In the genomic region with DNA sequence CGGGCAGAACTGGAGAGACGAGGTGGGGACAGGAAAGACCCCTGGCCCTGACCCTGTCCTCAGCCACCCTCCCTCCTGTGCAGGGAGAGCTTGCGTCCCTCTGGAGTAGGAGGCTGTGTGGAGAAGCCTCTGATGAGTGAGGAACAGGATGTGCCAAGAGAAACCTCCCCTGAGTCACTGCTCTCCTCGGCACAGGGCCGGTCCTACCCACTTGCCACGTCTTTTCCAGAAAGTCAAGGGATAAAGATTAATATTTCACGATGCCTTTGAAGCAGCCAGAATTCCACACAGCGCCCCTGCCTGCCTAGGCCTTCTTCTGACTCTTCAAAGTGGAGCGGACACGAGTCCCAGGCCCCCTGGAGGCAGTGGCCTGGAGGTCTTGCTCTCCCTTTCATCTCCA, we compare ENCODE assay signal across 17 cellular contexts. TPM values are rescaled to one million over a fixed set of nuclear protein-coding genes. Genes with fewer than 3 reads are reported as not detected.
A peak's percentile ranks its signal among the peaks of the same experiment; 100 is the strongest.
DNase-seq lines count a peak whose midpoint lies in the region; ATAC-seq, FAIRE-seq and TF ChIP-seq lines count a peak whose summit lies in the region.
"Had no signal": no experiment of that assay in that cellular context is flagged by ENCODE, and none has a peak within 500 bp of the region (broad histone marks: within the 10 kb centered on the region; RNA-seq: fewer than 3 reads in every experiment).

No MANE protein-coding gene starts in this region.

- ATAC-seq in Right ventricle myocardium superior (ENCODE audit: poor library complexity): peak; percentile 50
- no peak for ATAC-seq in GM19463 (IDR thresholded peaks at IDR 0.05; ENCODE audit: unreplicated experiment)
- ATAC-seq in activated T-cell treated with anti-CD3 and anti-CD28 coated beads, Interleukin-2, amount 50 U/mL, for 72 hours (replicated peaks in 1 of 2): no peak
- ATAC-seq: CD8-positive, alpha-beta T cell; stimulated activated naive B cell treated with anti-CD40 and anti-IgM and Interleukin-4, amounts not matched to agents 10 μg/mL and 1 μg/mL and 100 μg/mL, for 72 hours had no signal

- H3K36me3 ChIP-seq in astrocyte (ENCODE audit: insufficient read depth, low read length) (no peaks in the 10 kb centered on the region), skeletal muscle tissue (ENCODE audit: control insufficient read depth in 3 of 3, insufficient read depth in 3 of 3, low read length in 3 of 3) (no peaks in the 10 kb centered on the region)

- H3K27me3 Mint-ChIP-seq in astrocyte (ENCODE audit: low read depth, unreplicated experiment): peaks cover 1% of the 10 kb centered on the region
- no peaks in the 10 kb centered on the region for H3K27me3 Mint-ChIP-seq in activated T-cell treated with anti-CD3 and anti-CD28 coated beads, Interleukin-2, amount 50 U/mL, for 72 hours (ENCODE audit: low read depth)

- DNase-seq in GM04504 (ENCODE audit: low read depth) (peak; percentile 43), astrocyte (ENCODE audit: low read depth) (peak; percentile 73), Right ventricle myocardium superior (peak; percentile 62), SKM-1 treated with dmso at 0.1 percent for 144 hours (lab: John Stamatoyannopoulos, UW; ENCODE audit: unreplicated experiment) (no peak), NCI-H446 treated with DMSO at 0.1 percent for 48 hours (lab: John Stamatoyannopoulos, UW) (no peak)
- DNase-seq in activated T-cell treated with anti-CD3 and anti-CD28 coated beads, Interleukin-2, amount 50 U/mL, for 72 hours: no peak
- DNase-seq: activated CD4-positive, alpha-beta T cell treated with anti-CD3 and anti-CD28 coated beads for 1 hour; activated T-cell treated with anti-CD3 and anti-CD28 coated beads, Interleukin-2, amount 50 U/mL, for 1 hour; amygdala; CD8-positive, alpha-beta T cell; hypothalamus; NK-92 treated with Interleukin-12 subunit alpha and Interleukin-12 subunit beta, amount 100 ng/mL, for 24 hours; stimulated activated CD4-positive, alpha-beta T cell treated with anti-CD3 and anti-CD28 coated beads, Interleukin-4, amount 100 ng/mL, for 24 hours; stimulated activated naive B cell treated with anti-CD40 and anti-IgM and Interleukin-4, amounts not matched to agents 10 μg/mL and 1 μg/mL and 100 μg/mL, for 72 hours had no signal

- peak overlapping the region; percentile 52 for H2AFZ ChIP-seq in astrocyte (ENCODE audit: low read depth, low read length)

- H3K9me3 ChIP-seq in astrocyte (ENCODE audit: insufficient read depth, low read depth, low read length): no peaks in the 10 kb centered on the region
- peaks cover 0 to 2% (median 0%) of the 10 kb centered on the region in 3 donors for H3K9me3 ChIP-seq in skeletal muscle tissue (ENCODE audit: control insufficient read depth in 3 of 3, low read length in 3 of 3)

- H3K4me1 ChIP-seq in astrocyte (ENCODE audit: insufficient read depth, low read length) (peaks cover 26% of the 10 kb centered on the region), skeletal muscle tissue (ENCODE audit: control insufficient read depth in 3 of 3, insufficient read depth in 3 of 3, low read length in 3 of 3) (peaks cover 0 to 9% (median 3%) of the 10 kb centered on the region in 3 donors)

- H3K4me2 ChIP-seq in astrocyte (ENCODE audit: low read length): peak overlapping the region; percentile 17

- H3K9ac ChIP-seq in astrocyte (ENCODE audit: low read length): no peak overlapping the region
- no peak overlapping the region for H3K9ac ChIP-seq in skeletal muscle tissue (ENCODE audit: low read depth in 1 of 3, low read length in 3 of 3)

- no peak overlapping the region for H3K4me3 ChIP-seq in astrocyte (ENCODE audit: insufficient read depth, low read depth, low read length)
- no peak overlapping the region for H3K4me3 ChIP-seq in skeletal muscle tissue (ENCODE audit: low read length in 3 of 3)

- H3K27ac ChIP-seq in astrocyte (ENCODE audit: low read depth, low read length) (no peak overlapping the region), skeletal muscle tissue (ENCODE audit: low read depth, low read length) (peak overlapping the region; percentile 67)

- H3K27ac Mint-ChIP-seq in astrocyte (ENCODE audit: unreplicated experiment): peak overlapping the region; percentile 86
- H3K27ac Mint-ChIP-seq in activated T-cell treated with anti-CD3 and anti-CD28 coated beads, Interleukin-2, amount 50 U/mL, for 72 hours: no peak overlapping the region
- H3K27ac Mint-ChIP-seq: CD8-positive, alpha-beta T cell; progenitor cell of endocrine pancreas; stimulated activated naive B cell treated with anti-CD40 and anti-IgM and Interleukin-4, amounts not matched to agents 10 μg/mL and 1 μg/mL and 100 μg/mL, for 72 hours had no signal

- no peak for FAIRE-seq in astrocyte (lab: Jason Lieb, UNC)

- H3K4me3 Mint-ChIP-seq in astrocyte (ENCODE audit: unreplicated experiment): no peak overlapping the region
- H3K4me3 Mint-ChIP-seq in activated T-cell treated with anti-CD3 and anti-CD28 coated beads, Interleukin-2, amount 50 U/mL, for 72 hours: no peak overlapping the region
- H3K4me3 Mint-ChIP-seq: CD8-positive, alpha-beta T cell; stimulated activated naive B cell treated with anti-CD40 and anti-IgM and Interleukin-4, amounts not matched to agents 10 μg/mL and 1 μg/mL and 100 μg/mL, for 72 hours had no signal

- no peaks in the 10 kb centered on the region for H4K20me1 ChIP-seq in astrocyte (ENCODE audit: insufficient read depth, low read length)

- intact Hi-C loops in Right ventricle myocardium superior (cut with DNase I): no loop called here

- H3K27me3 ChIP-seq in astrocyte (ENCODE audit: insufficient read depth, low read length) (no peaks in the 10 kb centered on the region), skeletal muscle tissue (ENCODE audit: control insufficient read depth in 3 of 3, insufficient read depth in 3 of 3, low read length in 3 of 3) (peaks cover 0 to 4% (median 3%) of the 10 kb centered on the region in 3 donors)

- H3K36me3 Mint-ChIP-seq in astrocyte (ENCODE audit: low read depth, unreplicated experiment): no peaks in the 10 kb centered on the region
- H3K36me3 Mint-ChIP-seq in activated T-cell treated with anti-CD3 and anti-CD28 coated beads, Interleukin-2, amount 50 U/mL, for 72 hours (ENCODE audit: insufficient read depth in 2 of 2): no peaks in the 10 kb centered on the region
- H3K36me3 Mint-ChIP-seq: CD8-positive, alpha-beta T cell; stimulated activated naive B cell treated with anti-CD40 and anti-IgM and Interleukin-4, amounts not matched to agents 10 μg/mL and 1 μg/mL and 100 μg/mL, for 72 hours had no signal

- TF ChIP-seq CTCF in astrocyte (IDR thresholded peaks at IDR 0.05; ENCODE audit: insufficient read depth, low read depth, low read length): no peak

- H3K79me2 ChIP-seq in astrocyte (ENCODE audit: insufficient read depth, low read length): no peaks in the 10 kb centered on the region

- H3K9me3 Mint-ChIP-seq in astrocyte (ENCODE audit: unreplicated experiment): peaks cover 8% of the 10 kb centered on the region
- H3K9me3 Mint-ChIP-seq in activated T-cell treated with anti-CD3 and anti-CD28 coated beads, Interleukin-2, amount 50 U/mL, for 72 hours: no peaks in the 10 kb centered on the region
- H3K9me3 Mint-ChIP-seq: CD8-positive, alpha-beta T cell; stimulated activated naive B cell treated with anti-CD40 and anti-IgM and Interleukin-4, amounts not matched to agents 10 μg/mL and 1 μg/mL and 100 μg/mL, for 72 hours had no signal

- H3K4me1 Mint-ChIP-seq in astrocyte (ENCODE audit: low read depth, unreplicated experiment): peaks cover 43% of the 10 kb centered on the region
- no peaks in the 10 kb centered on the region for H3K4me1 Mint-ChIP-seq in activated T-cell treated with anti-CD3 and anti-CD28 coated beads, Interleukin-2, amount 50 U/mL, for 72 hours (ENCODE audit: low read depth)
- H3K4me1 Mint-ChIP-seq: stimulated activated naive B cell treated with anti-CD40 and anti-IgM and Interleukin-4, amounts not matched to agents 10 μg/mL and 1 μg/mL and 100 μg/mL, for 72 hours had no signal

RNA-seq across cellular contexts. Expression of gene THBS2, which starts 34.9 kb away (rescaled TPM):
- total RNA-seq in astrocyte (135 and 260 TPM in 2 replicates), Right ventricle myocardium superior (8.6 TPM), skeletal muscle tissue (76.2 TPM)
- not detected for total RNA-seq in activated T-cell treated with anti-CD3 and anti-CD28 coated beads, Interleukin-2, amount 50 U/mL, for 72 hours
- total RNA-seq: CD8-positive, alpha-beta T cell; progenitor cell of endocrine pancreas had no signal

Comparison
In these comparisons a context has a peak if more than half of its experiments do, and no peak if none do; other contexts are left out.
1. DNase-seq: peak in GM04504 (single experiment), astrocyte (single experiment) and Right ventricle myocardium superior (single experiment); none in SKM-1 treated with dmso at 0.1 percent for 144 hours (single experiment), NCI-H446 treated with DMSO at 0.1 percent for 48 hours (single experiment) and activated T-cell treated with anti-CD3 and anti-CD28 coated beads, Interleukin-2, amount 50 U/mL, for 72 hours (0 of 2).